In the genomic region with DNA sequence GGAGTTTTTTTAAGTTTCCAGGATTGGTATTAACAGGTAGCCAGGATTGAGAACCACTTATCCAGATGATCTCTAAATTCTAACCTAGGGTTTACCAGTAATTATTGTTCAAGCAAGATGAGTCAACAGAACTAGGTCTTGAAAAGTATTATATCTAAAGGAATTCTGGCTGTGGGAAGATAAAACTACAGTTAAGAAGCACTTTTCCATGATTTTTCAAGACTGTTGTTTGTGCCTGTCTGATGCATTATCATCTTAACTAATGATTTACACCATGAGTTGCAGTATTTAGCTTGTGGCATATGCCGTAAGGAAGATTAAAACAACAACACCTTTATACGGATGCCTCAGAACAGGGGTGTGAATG, we compare ENCODE assay signal across 1 cellular context.
TF ChIP-seq lines count a peak whose summit lies in the region.

No MANE protein-coding gene starts in this region.

TF ChIP-seq in K562, 482 proteins besides CTCF, POLR2A, EP300 and RAD21:
- TF ChIP-seq, protein P1, sequence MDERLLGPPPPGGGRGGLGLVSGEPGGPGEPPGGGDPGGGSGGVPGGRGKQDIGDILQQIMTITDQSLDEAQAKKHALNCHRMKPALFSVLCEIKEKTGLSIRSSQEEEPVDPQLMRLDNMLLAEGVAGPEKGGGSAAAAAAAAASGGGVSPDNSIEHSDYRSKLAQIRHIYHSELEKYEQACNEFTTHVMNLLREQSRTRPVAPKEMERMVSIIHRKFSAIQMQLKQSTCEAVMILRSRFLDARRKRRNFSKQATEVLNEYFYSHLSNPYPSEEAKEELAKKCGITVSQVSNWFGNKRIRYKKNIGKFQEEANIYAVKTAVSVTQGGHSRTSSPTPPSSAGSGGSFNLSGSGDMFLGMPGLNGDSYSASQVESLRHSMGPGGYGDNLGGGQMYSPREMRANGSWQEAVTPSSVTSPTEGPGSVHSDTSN (CRISPR knock-in tag; IDR thresholded peaks at IDR 0.05; ENCODE audit: low read depth): no peak
- TF ChIP-seq, protein P1 (tag; conservative IDR thresholded peaks at IDR 0.05; ENCODE audit: low read depth): peak; percentile 39
- TF ChIP-seq DPF2 (IDR thresholded peaks at IDR 0.05): no peak
